In genomic region chr6:44511126-44511525, GRCh38 we compare ENCODE assay signal across 22 cellular contexts.
"Had no signal": no experiment of that assay in that cellular context is flagged by ENCODE, and none has a peak within 500 bp of the region (broad histone marks: within the 10 kb centered on the region; RNA-seq: fewer than 3 reads in every experiment).

No MANE protein-coding gene starts in this region.

- H3K9me3 Mint-ChIP-seq: activated CD4-positive, alpha-beta memory T cell treated with anti-CD3 and anti-CD28 coated beads for 36 hours; activated naive CD4-positive, alpha-beta T cell treated with anti-CD3 and anti-CD28 coated beads, Interleukin-2, amount 50 U/mL, for 24 hours; activated naive CD8-positive, alpha-beta T cell treated with anti-CD3 and anti-CD28 coated beads, Interleukin-2, amount 50 U/mL, for 24 hours; central memory CD8-positive, alpha-beta T cell; endodermal cell had no signal

- H3K4me1 Mint-ChIP-seq: activated CD4-positive, alpha-beta T cell treated with anti-CD3 and anti-CD28 coated beads for 36 hours; activated CD4-positive, alpha-beta T cell treated with anti-CD3 and anti-CD28 coated beads, Interleukin-2, amount 10 ng/mL, durations not matched to agents 24 days and 14 days; activated naive CD4-positive, alpha-beta T cell treated with anti-CD3 and anti-CD28 coated beads, Interleukin-2, amount 50 U/mL, for 24 hours; activated naive CD8-positive, alpha-beta T cell treated with anti-CD3 and anti-CD28 coated beads for 36 hours; activated naive CD8-positive, alpha-beta T cell treated with anti-CD3 and anti-CD28 coated beads, Interleukin-2, amount 50 U/mL, for 24 hours; central memory CD8-positive, alpha-beta T cell had no signal

- H3K27me3 Mint-ChIP-seq: activated naive CD4-positive, alpha-beta T cell treated with anti-CD3 and anti-CD28 coated beads, Interleukin-2, amount 50 U/mL, for 24 hours; activated naive CD8-positive, alpha-beta T cell treated with anti-CD3 and anti-CD28 coated beads for 36 hours; activated T-cell treated with anti-CD3 and anti-CD28 coated beads, Interleukin-2, amount 50 U/mL, for 24 hours; central memory CD8-positive, alpha-beta T cell had no signal

- H3K4me3 Mint-ChIP-seq: activated CD4-positive, alpha-beta memory T cell treated with anti-CD3 and anti-CD28 coated beads for 36 hours; activated CD4-positive, alpha-beta T cell treated with anti-CD3 and anti-CD28 coated beads for 36 hours; activated CD4-positive, alpha-beta T cell treated with anti-CD3 and anti-CD28 coated beads, Interleukin-2, amount 10 ng/mL, durations not matched to agents 24 days and 14 days; activated naive CD4-positive, alpha-beta T cell treated with anti-CD3 and anti-CD28 coated beads for 36 hours; activated naive CD4-positive, alpha-beta T cell treated with anti-CD3 and anti-CD28 coated beads, Interleukin-2, amount 50 U/mL, for 24 hours; activated naive CD8-positive, alpha-beta T cell treated with anti-CD3 and anti-CD28 coated beads for 36 hours; activated naive CD8-positive, alpha-beta T cell treated with anti-CD3 and anti-CD28 coated beads, Interleukin-2, amount 50 U/mL, for 24 hours; activated T-cell treated with anti-CD3 and anti-CD28 coated beads, Interleukin-2, amount 50 U/mL, for 24 hours; activated T-cell treated with anti-CD3 and anti-CD28 coated beads, Interleukin-2, amount 50 U/mL, for 72 hours; central memory CD8-positive, alpha-beta T cell; dendritic cell treated with granulocyte-macrophage colony-stimulating factor and Interleukin-4, amounts not matched to agents 40 ng/mL and 50 ng/mL, for 4 days; endodermal cell had no signal

- H3K27ac Mint-ChIP-seq: activated CD4-positive, alpha-beta memory T cell treated with anti-CD3 and anti-CD28 coated beads for 36 hours; activated CD4-positive, alpha-beta T cell treated with anti-CD3 and anti-CD28 coated beads for 36 hours; activated CD4-positive, alpha-beta T cell treated with anti-CD3 and anti-CD28 coated beads, Interleukin-2, amount 10 ng/mL, durations not matched to agents 24 days and 14 days; activated naive CD4-positive, alpha-beta T cell treated with anti-CD3 and anti-CD28 coated beads for 36 hours; activated naive CD4-positive, alpha-beta T cell treated with anti-CD3 and anti-CD28 coated beads, Interleukin-2, amount 50 U/mL, for 24 hours; activated naive CD8-positive, alpha-beta T cell treated with anti-CD3 and anti-CD28 coated beads for 36 hours; activated naive CD8-positive, alpha-beta T cell treated with anti-CD3 and anti-CD28 coated beads, Interleukin-2, amount 50 U/mL, for 24 hours; activated T-cell treated with anti-CD3 and anti-CD28 coated beads, Interleukin-2, amount 50 U/mL, for 24 hours; activated T-cell treated with anti-CD3 and anti-CD28 coated beads, Interleukin-2, amount 50 U/mL, for 72 hours; dendritic cell treated with granulocyte-macrophage colony-stimulating factor and Interleukin-4, amounts not matched to agents 40 ng/mL and 50 ng/mL, for 4 days; endodermal cell had no signal

- H3K36me3 Mint-ChIP-seq: activated CD4-positive, alpha-beta memory T cell treated with anti-CD3 and anti-CD28 coated beads for 36 hours; activated naive CD4-positive, alpha-beta T cell treated with anti-CD3 and anti-CD28 coated beads, Interleukin-2, amount 50 U/mL, for 24 hours; activated naive CD8-positive, alpha-beta T cell treated with anti-CD3 and anti-CD28 coated beads for 36 hours had no signal

- ATAC-seq: activated CD4-positive, alpha-beta T cell treated with anti-CD3 and anti-CD28 coated beads for 36 hours; activated naive CD8-positive, alpha-beta T cell treated with anti-CD3 and anti-CD28 coated beads, Interleukin-2, amount 50 U/mL, for 24 hours; activated T-cell treated with anti-CD3 and anti-CD28 coated beads, Interleukin-2, amount 50 U/mL, for 72 hours; esophagus mucosa had no signal

- DNase-seq: activated CD4-positive, alpha-beta memory T cell treated with anti-CD3 and anti-CD28 coated beads for 36 hours; activated CD4-positive, alpha-beta T cell treated with anti-CD3 and anti-CD28 coated beads for 36 hours; activated CD4-positive, alpha-beta T cell treated with anti-CD3 and anti-CD28 coated beads, Interleukin-2, amount 10 ng/mL, durations not matched to agents 24 days and 14 days; activated CD4-positive, CD25-positive, alpha-beta regulatory T cell; activated CD4-positive, CD25-positive, alpha-beta regulatory T cell treated with anti-CD3 and anti-CD28 coated beads, Interleukin-2, amount 50 U/mL, for 72 hours; activated CD8-positive, alpha-beta memory T cell treated with anti-CD3 and anti-CD28 coated beads, Interleukin-2, amount 50 U/mL, for 4 hours; activated naive CD4-positive, alpha-beta T cell treated with anti-CD3 and anti-CD28 coated beads for 36 hours; activated naive CD8-positive, alpha-beta T cell treated with anti-CD3 and anti-CD28 coated beads for 36 hours; activated naive CD8-positive, alpha-beta T cell treated with anti-CD3 and anti-CD28 coated beads, Interleukin-2, amount 50 U/mL, for 24 hours; activated T-cell treated with anti-CD3 and anti-CD28 coated beads, Interleukin-2, amount 50 U/mL, for 24 hours; activated T-cell treated with anti-CD3 and anti-CD28 coated beads, Interleukin-2, amount 50 U/mL, for 72 hours; adrenal gland; brain microvascular endothelial cell; dorsolateral prefrontal cortex; effector memory CD4-positive, alpha-beta T cell; endodermal cell; foreskin fibroblast; T-helper 2 cell had no signal
